In the genomic region with DNA sequence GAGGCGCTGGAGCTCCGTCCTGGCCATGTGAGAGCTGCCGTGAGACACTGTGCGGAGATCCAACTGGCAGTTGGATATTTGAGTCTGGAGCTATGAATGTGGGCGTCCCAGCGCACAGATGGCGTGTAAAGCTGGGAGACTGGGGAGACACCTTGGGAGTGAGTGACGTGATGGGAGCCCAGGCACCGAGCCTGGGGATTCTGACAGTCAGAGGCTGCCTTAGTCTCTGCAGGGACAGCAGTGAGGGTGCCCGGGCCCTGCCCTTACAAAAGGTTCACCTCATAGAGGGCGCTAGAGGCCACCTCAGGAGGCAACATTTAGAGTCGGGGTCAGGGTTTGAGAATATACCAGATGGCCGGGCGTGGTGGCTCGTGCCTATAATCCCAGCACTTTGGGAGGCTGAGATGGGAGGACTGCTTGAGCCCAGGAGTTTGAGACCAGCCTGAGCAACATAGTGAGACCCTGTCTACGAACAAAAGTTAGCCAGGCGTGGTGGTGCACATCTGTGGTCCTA, we compare ENCODE assay signal across 12 cellular contexts.
DNase-seq lines count a peak whose midpoint lies in the region; ATAC-seq, FAIRE-seq and TF ChIP-seq lines count a peak whose summit lies in the region.
"Had no signal": no experiment of that assay in that cellular context is flagged by ENCODE, and none has a peak within 500 bp of the region (broad histone marks: within the 10 kb centered on the region; RNA-seq: fewer than 3 reads in every experiment).

No MANE protein-coding gene starts in this region.

- no peak for TF ChIP-seq RAD21 in neural cell (conservative IDR thresholded peaks at IDR 0.05)

- peaks cover 5% of the 10 kb centered on the region for H3K27me3 Mint-ChIP-seq in HFFc6 (ENCODE audit: insufficient read depth)
- H3K27me3 Mint-ChIP-seq in activated CD4-positive, alpha-beta T cell treated with anti-CD3 and anti-CD28 coated beads for 36 hours = no peaks in the 10 kb centered on the region

- H3K9me3 ChIP-seq in body of pancreas = no peaks in the 10 kb centered on the region
- no peaks in the 10 kb centered on the region for H3K9me3 ChIP-seq in neural cell (ENCODE audit: low read length)
- H3K9me3 ChIP-seq in HAP-1 = no peaks in the 10 kb centered on the region

- H3K27ac Mint-ChIP-seq in HFFc6 = no peak overlapping the region
- H3K27ac Mint-ChIP-seq in activated CD4-positive, alpha-beta T cell treated with anti-CD3 and anti-CD28 coated beads for 36 hours = no peak overlapping the region

- no peaks in the 10 kb centered on the region for H3K4me1 Mint-ChIP-seq in HFFc6 (ENCODE audit: low read depth)
- H3K4me1 Mint-ChIP-seq in activated CD4-positive, alpha-beta T cell treated with anti-CD3 and anti-CD28 coated beads for 36 hours = peaks cover 10% of the 10 kb centered on the region

- H3K9ac ChIP-seq in neural cell (ENCODE audit: low read length) = no peak overlapping the region

- H3F3A ChIP-seq in neural cell (ENCODE audit: insufficient read depth, low read length, poor library complexity, severe bottlenecking) = peaks cover 3% of the 10 kb centered on the region

- peaks cover 42% of the 10 kb centered on the region for H3K4me1 ChIP-seq in body of pancreas
- H3K4me1 ChIP-seq in HAP-1 = no peaks in the 10 kb centered on the region; the same call in 1 of the 2 replicates

- no peak overlapping the region for H2AFZ ChIP-seq in neural cell (ENCODE audit: low read depth, low read length)

- FAIRE-seq in D721Med (lab: Jason Lieb, UNC) = no peak
- FAIRE-seq: endometrium had no signal

- no peak overlapping the region for H3K4me2 ChIP-seq in neural cell (ENCODE audit: low read length)

- ATAC-seq in body of pancreas = no peak
- ATAC-seq in activated CD4-positive, alpha-beta T cell treated with anti-CD3 and anti-CD28 coated beads for 36 hours = no peak
- ATAC-seq: T-cell had no signal

- TF ChIP-seq EP300 in neural cell (conservative IDR thresholded peaks at IDR 0.05; ENCODE audit: poor library complexity, severe bottlenecking) = no peak

- no peak for TF ChIP-seq POLR2A in body of pancreas (IDR thresholded peaks at IDR 0.05)

- H3K9me2 ChIP-seq in neural cell (ENCODE audit: insufficient read depth, low read length) = no peaks in the 10 kb centered on the region

- H3K27ac ChIP-seq in body of pancreas = no peak overlapping the region
- H3K27ac ChIP-seq in neural cell (ENCODE audit: low read length) = no peak overlapping the region

- no peaks in the 10 kb centered on the region for H3K9me3 Mint-ChIP-seq in HFFc6
- peaks cover 2% of the 10 kb centered on the region for H3K9me3 Mint-ChIP-seq in activated CD4-positive, alpha-beta T cell treated with anti-CD3 and anti-CD28 coated beads for 36 hours (ENCODE audit: low read depth)
- H3K9me3 Mint-ChIP-seq: T-cell had no signal

- H3K4me3 Mint-ChIP-seq in HFFc6 = no peak overlapping the region
- no peak overlapping the region for H3K4me3 Mint-ChIP-seq in activated CD4-positive, alpha-beta T cell treated with anti-CD3 and anti-CD28 coated beads for 36 hours
- H3K4me3 Mint-ChIP-seq: T-cell had no signal

- no peaks in the 10 kb centered on the region for H3K36me3 Mint-ChIP-seq in HFFc6 (ENCODE audit: low read depth)
- H3K36me3 Mint-ChIP-seq in activated CD4-positive, alpha-beta T cell treated with anti-CD3 and anti-CD28 coated beads for 36 hours (ENCODE audit: low read depth) = no peaks in the 10 kb centered on the region
- H3K36me3 Mint-ChIP-seq: T-cell had no signal

- no peaks in the 10 kb centered on the region for H3K79me2 ChIP-seq in neural cell (replicated peaks; ENCODE audit: insufficient read depth, low read length)

- intact Hi-C loops in body of pancreas (cut with DNase I) = no loop called here
- intact Hi-C loops in activated CD4-positive, alpha-beta T cell treated with anti-CD3 and anti-CD28 coated beads for 36 hours (cut with DNase I, micrococcal nuclease) = no loop called here

- WGBS in body of pancreas, 2 donors = 86% methylated on average over 17 of the region's 17 CpGs

- H3K36me3 ChIP-seq in body of pancreas (replicated peaks in 1 of 2; ENCODE audit: insufficient read depth in 1 of 2, low read depth in 2 of 2) (no peaks in the 10 kb centered on the region), neural cell (ENCODE audit: insufficient read depth, low read length) (no peaks in the 10 kb centered on the region), HAP-1 (replicated peaks) (no peaks in the 10 kb centered on the region)

- H3K4me3 ChIP-seq in body of pancreas (no peak overlapping the region), neural cell (ENCODE audit: low read length) (no peak overlapping the region), HAP-1 (no peak overlapping the region)
- H3K4me3 ChIP-seq: lung had no signal

- CTCF ChIA-PET in activated CD4-positive, alpha-beta T cell treated with anti-CD3 and anti-CD28 coated beads for 36 hours (lab: Charles Lee) = interaction anchor here (0.6 to 5.3 kb wide), 9 partner anchors 13 to 307 kb away, joined by 3 to 71 read pairs (median 5); no protein-coding TSS in a partner anchor

- POLR2A ChIA-PET in activated CD4-positive, alpha-beta T cell treated with anti-CD3 and anti-CD28 coated beads for 36 hours (lab: Charles Lee) = no interaction called here

- DNase-seq in D721Med (ENCODE audit: insufficient read length, low spot score) (no peak), HFFc6 (no peak), body of pancreas (peak in 3 of 4 donors; percentile 1 to 14 (median 8)), NCI-H774 (lab: John Stamatoyannopoulos, UW) (no peak), HAP-1 (ENCODE audit: low spot score in 2 of 2) (no peak)
- DNase-seq in activated CD4-positive, alpha-beta T cell treated with anti-CD3 and anti-CD28 coated beads for 36 hours = no peak
- DNase-seq: MM.1S, NCI-H510A had no signal

- no peaks in the 10 kb centered on the region for H4K20me1 ChIP-seq in neural cell (ENCODE audit: insufficient read depth)

- in situ Hi-C loops in HAP-1 (cut with MboI; ENCODE audit: low sequenced_read_pairs) = loop anchor here (10.0 kb wide), 1 partner anchor 186 kb away; no protein-coding TSS in a partner anchor

- no peaks in the 10 kb centered on the region for H3K27me3 ChIP-seq in body of pancreas
- H3K27me3 ChIP-seq in neural cell (ENCODE audit: insufficient read depth, low read depth, low read length) = no peaks in the 10 kb centered on the region
- H3K27me3 ChIP-seq in HAP-1 (ENCODE audit: low read depth) = no peaks in the 10 kb centered on the region

- TF ChIP-seq CTCF in D721Med (IDR thresholded peaks at IDR 0.05; ENCODE audit: insufficient read depth, missing control alignments) (peak; percentile 37), HFFc6 (IDR thresholded peaks at IDR 0.05) (peak; percentile 33; the same call in 1 of the 2 replicates), body of pancreas (IDR thresholded peaks at IDR 0.05) (no peak), neural cell (IDR thresholded peaks at IDR 0.05; ENCODE audit: poor library complexity, severe bottlenecking) (peak; percentile 21)

TF ChIP-seq in neural cell, 6 proteins besides CTCF, POLR2A, EP300 and RAD21:
- TF ChIP-seq SMC3 (conservative IDR thresholded peaks at IDR 0.05; ENCODE audit: poor library complexity) (no peak), MXI1 (conservative IDR thresholded peaks at IDR 0.05; ENCODE audit: poor library complexity, severe bottlenecking) (no peak), TAF1 (IDR thresholded peaks at IDR 0.05; ENCODE audit: low read depth) (no peak), EZH2 (IDR thresholded peaks at IDR 0.05; ENCODE audit: borderline replicate concordance, insufficient read depth, low read length, poor library complexity, severe bottlenecking) (no peak), POLR2AphosphoS5 (IDR thresholded peaks at IDR 0.05) (no peak)
- TF ChIP-seq, protein P1, sequence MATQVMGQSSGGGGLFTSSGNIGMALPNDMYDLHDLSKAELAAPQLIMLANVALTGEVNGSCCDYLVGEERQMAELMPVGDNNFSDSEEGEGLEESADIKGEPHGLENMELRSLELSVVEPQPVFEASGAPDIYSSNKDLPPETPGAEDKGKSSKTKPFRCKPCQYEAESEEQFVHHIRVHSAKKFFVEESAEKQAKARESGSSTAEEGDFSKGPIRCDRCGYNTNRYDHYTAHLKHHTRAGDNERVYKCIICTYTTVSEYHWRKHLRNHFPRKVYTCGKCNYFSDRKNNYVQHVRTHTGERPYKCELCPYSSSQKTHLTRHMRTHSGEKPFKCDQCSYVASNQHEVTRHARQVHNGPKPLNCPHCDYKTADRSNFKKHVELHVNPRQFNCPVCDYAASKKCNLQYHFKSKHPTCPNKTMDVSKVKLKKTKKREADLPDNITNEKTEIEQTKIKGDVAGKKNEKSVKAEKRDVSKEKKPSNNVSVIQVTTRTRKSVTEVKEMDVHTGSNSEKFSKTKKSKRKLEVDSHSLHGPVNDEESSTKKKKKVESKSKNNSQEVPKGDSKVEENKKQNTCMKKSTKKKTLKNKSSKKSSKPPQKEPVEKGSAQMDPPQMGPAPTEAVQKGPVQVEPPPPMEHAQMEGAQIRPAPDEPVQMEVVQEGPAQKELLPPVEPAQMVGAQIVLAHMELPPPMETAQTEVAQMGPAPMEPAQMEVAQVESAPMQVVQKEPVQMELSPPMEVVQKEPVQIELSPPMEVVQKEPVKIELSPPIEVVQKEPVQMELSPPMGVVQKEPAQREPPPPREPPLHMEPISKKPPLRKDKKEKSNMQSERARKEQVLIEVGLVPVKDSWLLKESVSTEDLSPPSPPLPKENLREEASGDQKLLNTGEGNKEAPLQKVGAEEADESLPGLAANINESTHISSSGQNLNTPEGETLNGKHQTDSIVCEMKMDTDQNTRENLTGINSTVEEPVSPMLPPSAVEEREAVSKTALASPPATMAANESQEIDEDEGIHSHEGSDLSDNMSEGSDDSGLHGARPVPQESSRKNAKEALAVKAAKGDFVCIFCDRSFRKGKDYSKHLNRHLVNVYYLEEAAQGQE (IDR thresholded peaks at IDR 0.05; ENCODE audit: borderline replicate concordance) = no peak
TF ChIP-seq in neural cell: peak in this region for 0.

Comparison
In these comparisons a context has a peak if more than half of its experiments do, and no peak if none do; other contexts are left out.
1. DNase-seq: peak in body of pancreas (3 of 4); none in D721Med (single experiment), HFFc6 (single experiment), activated CD4-positive, alpha-beta T cell treated with anti-CD3 and anti-CD28 coated beads for 36 hours (single experiment), NCI-H774 (single experiment) and HAP-1 (0 of 2).
2. CTCF ChIP-seq: peak in D721Med (single experiment), HFFc6 (single experiment) and neural cell (single experiment); none in body of pancreas (0 of 7).